In genomic region chr4:147094228-147094627, GRCh38 we compare ENCODE assay signal across 15 cellular contexts.
DNase-seq lines count a peak whose midpoint lies in the region; ATAC-seq, FAIRE-seq and TF ChIP-seq lines count a peak whose summit lies in the region.
"Had no signal": no experiment of that assay in that cellular context is flagged by ENCODE, and none has a peak within 500 bp of the region (broad histone marks: within the 10 kb centered on the region; RNA-seq: fewer than 3 reads in every experiment).

No MANE protein-coding gene starts in this region.

- POLR2A ChIA-PET in A673 (lab: Charles Lee; ENCODE audit: low non-redundant PET) = no interaction called here
- POLR2A ChIA-PET in activated CD4-positive, alpha-beta memory T cell treated with anti-CD3 and anti-CD28 coated beads for 36 hours (lab: Charles Lee) = no interaction called here

- H3K4me3 ChIP-seq in A673 (ENCODE audit: low read depth, low read length, poor library complexity, severe bottlenecking) = no peak overlapping the region
- no peak overlapping the region for H3K4me3 ChIP-seq in GM23338
- no peak overlapping the region for H3K4me3 ChIP-seq in astrocyte (ENCODE audit: insufficient read depth, low read depth, low read length)
- no peak overlapping the region for H3K4me3 ChIP-seq in liver (ENCODE audit: low read depth in 1 of 3, low read length in 3 of 3)
- H3K4me3 ChIP-seq in kidney (ENCODE audit: low read length in 2 of 2) = no peak overlapping the region
- H3K4me3 ChIP-seq: K562, prostate gland had no signal

- H3K9me2 ChIP-seq in GM23338 (ENCODE audit: insufficient read depth) = no peaks in the 10 kb centered on the region

- H3K4me1 Mint-ChIP-seq in GM23338 (peaks cover 10% of the 10 kb centered on the region), astrocyte (ENCODE audit: low read depth, unreplicated experiment) (peaks cover 12% of the 10 kb centered on the region)
- no peaks in the 10 kb centered on the region for H3K4me1 Mint-ChIP-seq in activated CD4-positive, alpha-beta memory T cell treated with anti-CD3 and anti-CD28 coated beads for 36 hours (ENCODE audit: low read depth)
- H3K4me1 Mint-ChIP-seq: activated naive CD4-positive, alpha-beta T cell treated with anti-CD3 and anti-CD28 coated beads, Interleukin-2, amount 50 U/mL, for 24 hours had no signal

- H3K79me2 ChIP-seq in GM23338 (replicated peaks; ENCODE audit: insufficient read depth) = no peaks in the 10 kb centered on the region
- no peaks in the 10 kb centered on the region for H3K79me2 ChIP-seq in astrocyte (ENCODE audit: insufficient read depth, low read length)

- H4K20me1 ChIP-seq in GM23338 (replicated peaks; ENCODE audit: insufficient read depth) (no peaks in the 10 kb centered on the region), astrocyte (ENCODE audit: insufficient read depth, low read length) (no peaks in the 10 kb centered on the region)

- H3K9ac ChIP-seq in astrocyte (ENCODE audit: low read length) (no peak overlapping the region), liver (ENCODE audit: low read depth in 1 of 2, low read length in 2 of 2) (no peak overlapping the region), kidney (ENCODE audit: low read length in 2 of 2) (no peak overlapping the region)

- H3K9me3 ChIP-seq in A673 (ENCODE audit: low read depth, low read length, poor library complexity, severe bottlenecking) = no peaks in the 10 kb centered on the region
- no peaks in the 10 kb centered on the region for H3K9me3 ChIP-seq in astrocyte (ENCODE audit: insufficient read depth, low read depth, low read length)
- no peaks in the 10 kb centered on the region for H3K9me3 ChIP-seq in liver (ENCODE audit: control insufficient read depth in 4 of 4, low read length in 3 of 4)
- H3K9me3 ChIP-seq in kidney (ENCODE audit: control insufficient read depth in 1 of 2, low read length in 2 of 2) = no peaks in the 10 kb centered on the region
- H3K9me3 ChIP-seq: prostate gland had no signal

- DNase-seq in A673 (ENCODE audit: low spot score) (no peak), GM23338 (ENCODE audit: low spot score) (peak; percentile 37), astrocyte (ENCODE audit: low read depth) (no peak), omental fat pad (ENCODE audit: low spot score) (no peak), kidney (no peak)
- DNase-seq in activated CD4-positive, alpha-beta memory T cell treated with anti-CD3 and anti-CD28 coated beads for 36 hours = no peak
- DNase-seq: NCI-H1694 treated with DMSO at 0.1 percent for 48 hours, NCI-H526 treated with DMSO at 0.1 percent for 48 hours had no signal

- intact Hi-C loops in A673 (cut with micrococcal nuclease; ENCODE audit: unreplicated experiment) (loop anchor here (10.0 kb wide), 2 partner anchors 509 to 1479 kb away; partner anchors contain the start of gene MMAA), kidney (cut with DNase I) (loop anchor here (10.0 kb wide), 1 partner anchor 79 kb away; no protein-coding TSS in a partner anchor)
- intact Hi-C loops in activated CD4-positive, alpha-beta memory T cell treated with anti-CD3 and anti-CD28 coated beads for 36 hours (cut with micrococcal nuclease) = loop anchor here (10.0 kb wide), 1 partner anchor 1139 kb away; no protein-coding TSS in a partner anchor

- H3K27ac Mint-ChIP-seq in GM23338 = no peak overlapping the region
- H3K27ac Mint-ChIP-seq in astrocyte (ENCODE audit: unreplicated experiment) = peak overlapping the region; percentile 41
- H3K27ac Mint-ChIP-seq in activated CD4-positive, alpha-beta memory T cell treated with anti-CD3 and anti-CD28 coated beads for 36 hours = no peak overlapping the region
- H3K27ac Mint-ChIP-seq: activated naive CD4-positive, alpha-beta T cell treated with anti-CD3 and anti-CD28 coated beads, Interleukin-2, amount 50 U/mL, for 24 hours had no signal

- no peak for FAIRE-seq in astrocyte (lab: Jason Lieb, UNC)
- no peak for FAIRE-seq in kidney (lab: Jason Lieb, UNC)
- FAIRE-seq: colon, GM19239, K562 had no signal

- no peaks in the 10 kb centered on the region for H3K4me1 ChIP-seq in A673 (ENCODE audit: insufficient read depth, low read length, poor library complexity, severe bottlenecking)
- peaks cover 4% of the 10 kb centered on the region; the same call in 1 of the 2 replicates for H3K4me1 ChIP-seq in GM23338 (ENCODE audit: insufficient read depth)
- H3K4me1 ChIP-seq in astrocyte (ENCODE audit: insufficient read depth, low read length) = no peaks in the 10 kb centered on the region
- peaks cover 0 to 2% (median 0%) of the 10 kb centered on the region in 4 donors for H3K4me1 ChIP-seq in liver (ENCODE audit: control insufficient read depth in 4 of 4, insufficient read depth in 4 of 4, low read length in 3 of 4)
- H3K4me1 ChIP-seq in kidney (ENCODE audit: control insufficient read depth in 1 of 2, insufficient read depth in 1 of 2, low read depth in 1 of 2, low read length in 2 of 2) = no peaks in the 10 kb centered on the region
- H3K4me1 ChIP-seq: prostate gland had no signal

- H2AFZ ChIP-seq in GM23338 (no peak overlapping the region), astrocyte (ENCODE audit: low read depth, low read length) (no peak overlapping the region)

- H3K27ac ChIP-seq in A673 (ENCODE audit: low read depth, low read length, poor library complexity, severe bottlenecking) (no peak overlapping the region), GM23338 (ENCODE audit: low read depth) (no peak overlapping the region; the same call in 1 of the 2 replicates), astrocyte (ENCODE audit: low read depth, low read length) (no peak overlapping the region), liver (ENCODE audit: low read depth in 1 of 2, low read length in 2 of 2) (no peak overlapping the region), kidney (ENCODE audit: low read depth in 2 of 2, low read length in 2 of 2) (no peak overlapping the region)
- H3K27ac ChIP-seq: prostate gland had no signal

- no peaks in the 10 kb centered on the region for H3K36me3 ChIP-seq in A673 (ENCODE audit: insufficient read depth, low read length, poor library complexity, severe bottlenecking)
- H3K36me3 ChIP-seq in GM23338 (ENCODE audit: insufficient read depth) = no peaks in the 10 kb centered on the region
- no peaks in the 10 kb centered on the region for H3K36me3 ChIP-seq in astrocyte (ENCODE audit: insufficient read depth, low read length)
- H3K36me3 ChIP-seq in liver (ENCODE audit: control insufficient read depth in 4 of 4, insufficient read depth in 3 of 4, low read depth in 1 of 4, low read length in 3 of 4) = no peaks in the 10 kb centered on the region
- no peaks in the 10 kb centered on the region for H3K36me3 ChIP-seq in kidney (ENCODE audit: control insufficient read depth in 1 of 2, insufficient read depth in 2 of 2, low read length in 2 of 2)
- H3K36me3 ChIP-seq: prostate gland had no signal

- TF ChIP-seq RAD21 in liver (IDR thresholded peaks at IDR 0.05) = peak; percentile 8 to 9

- H3K4me3 Mint-ChIP-seq in GM23338 (no peak overlapping the region), astrocyte (ENCODE audit: unreplicated experiment) (no peak overlapping the region)
- no peak overlapping the region for H3K4me3 Mint-ChIP-seq in activated CD4-positive, alpha-beta memory T cell treated with anti-CD3 and anti-CD28 coated beads for 36 hours
- H3K4me3 Mint-ChIP-seq: activated naive CD4-positive, alpha-beta T cell treated with anti-CD3 and anti-CD28 coated beads, Interleukin-2, amount 50 U/mL, for 24 hours had no signal

- no peak overlapping the region for H3K4me2 ChIP-seq in GM23338
- H3K4me2 ChIP-seq in astrocyte (ENCODE audit: low read length) = no peak overlapping the region

- H3F3A ChIP-seq in GM23338 (replicated peaks; ENCODE audit: low read depth) = 0 out of 2 replicates have a peak, but pooled peaks cover 5% of the 10 kb centered on the region

- H3K27me3 ChIP-seq in A673 (replicated peaks; ENCODE audit: insufficient read depth, low read depth, low read length, poor library complexity) (no peaks in the 10 kb centered on the region), GM23338 (ENCODE audit: insufficient read depth) (no peaks in the 10 kb centered on the region), astrocyte (ENCODE audit: insufficient read depth, low read length) (no peaks in the 10 kb centered on the region), liver (ENCODE audit: control insufficient read depth in 4 of 4, insufficient read depth in 4 of 4, low read length in 3 of 4) (peaks cover 0 to 4% (median 0%) of the 10 kb centered on the region in 4 donors)

- ATAC-seq in GM23338 (peak; percentile 41; the same call in 1 of the 3 replicates), HG02885 (IDR thresholded peaks at IDR 0.05; ENCODE audit: poor library complexity, unreplicated experiment) (no peak), omental fat pad (ENCODE audit: low FRiP score) (no peak)
- ATAC-seq: K562 had no signal

- BruUV-seq in A673 (replicated peaks; lab: Mats Ljungman, UMichigan) = no TSS peak

- H3K27me3 Mint-ChIP-seq in GM23338 (ENCODE audit: insufficient read depth, low read depth, poor library complexity) (no peaks in the 10 kb centered on the region), astrocyte (ENCODE audit: low read depth, unreplicated experiment) (peaks cover 4% of the 10 kb centered on the region)
- peaks cover 10% of the 10 kb centered on the region for H3K27me3 Mint-ChIP-seq in activated CD4-positive, alpha-beta memory T cell treated with anti-CD3 and anti-CD28 coated beads for 36 hours

- no peaks in the 10 kb centered on the region for H3K36me3 Mint-ChIP-seq in GM23338 (ENCODE audit: low read depth)
- H3K36me3 Mint-ChIP-seq in astrocyte (ENCODE audit: low read depth, unreplicated experiment) = no peaks in the 10 kb centered on the region
- no peaks in the 10 kb centered on the region for H3K36me3 Mint-ChIP-seq in activated CD4-positive, alpha-beta memory T cell treated with anti-CD3 and anti-CD28 coated beads for 36 hours
- H3K36me3 Mint-ChIP-seq: activated naive CD4-positive, alpha-beta T cell treated with anti-CD3 and anti-CD28 coated beads, Interleukin-2, amount 50 U/mL, for 24 hours had no signal

- CTCF ChIA-PET in A673 (lab: Charles Lee) = interaction anchor here (1.1 kb wide), 1 partner anchor 75 kb away, joined by 3 read pairs; no protein-coding TSS in a partner anchor
- CTCF ChIA-PET in activated CD4-positive, alpha-beta memory T cell treated with anti-CD3 and anti-CD28 coated beads for 36 hours (lab: Charles Lee) = interaction anchor here (1.4 kb wide), 1 partner anchor 75 kb away, joined by 6 read pairs; no protein-coding TSS in a partner anchor

- peak; percentile 41; the same call in 1 of the 2 replicates for TF ChIP-seq CTCF in A673 (conservative IDR thresholded peaks at IDR 0.05; ENCODE audit: low read depth, low read length)
- peak; percentile 53 to 74 for TF ChIP-seq CTCF in GM23338 (conservative IDR thresholded peaks at IDR 0.05; ENCODE audit: low read depth in 2 of 2)
- no peak for TF ChIP-seq CTCF in astrocyte (IDR thresholded peaks at IDR 0.05; ENCODE audit: insufficient read depth, low read depth, low read length)
- TF ChIP-seq CTCF in liver (IDR thresholded peaks at IDR 0.05; ENCODE audit: low read depth, low read length, missing input control) = no peak
- TF ChIP-seq CTCF in omental fat pad (IDR thresholded peaks at IDR 0.05) = no peak
- no peak for TF ChIP-seq CTCF in kidney (IDR thresholded peaks at IDR 0.05; ENCODE audit: borderline replicate concordance, extremely low read depth, insufficient read depth)

- H3K9me3 Mint-ChIP-seq in GM23338 (no peaks in the 10 kb centered on the region), astrocyte (ENCODE audit: unreplicated experiment) (no peaks in the 10 kb centered on the region)
- H3K9me3 Mint-ChIP-seq in activated CD4-positive, alpha-beta memory T cell treated with anti-CD3 and anti-CD28 coated beads for 36 hours = no peaks in the 10 kb centered on the region
- H3K9me3 Mint-ChIP-seq: activated naive CD4-positive, alpha-beta T cell treated with anti-CD3 and anti-CD28 coated beads, Interleukin-2, amount 50 U/mL, for 24 hours had no signal

- 79% methylated on average over 2 of the region's 2 CpGs for WGBS in liver

Comparison
In these comparisons a context has a peak if more than half of its experiments do, and no peak if none do; other contexts are left out.
1. CTCF ChIP-seq: peak in A673 (single experiment) and GM23338 (2 of 2); none in astrocyte (single experiment), liver (single experiment), omental fat pad (0 of 3) and kidney (single experiment).